Comparison of ENCODE assay signal across 2 cellular contexts in genomic region chr17:44347206-44348045, GRCh38. TPM values are rescaled to one million over a fixed set of nuclear protein-coding genes. Genes with fewer than 3 reads are reported as not detected.
"Had no signal": no experiment of that assay in that cellular context is flagged by ENCODE, and none has a peak within 500 bp of the region (broad histone marks: within the 10 kb centered on the region; RNA-seq: fewer than 3 reads in every experiment).

No MANE protein-coding gene starts in this region.

RNA-seq across cellular contexts. Expression of gene RUNDC3A, which starts 39.0 kb away (rescaled TPM):
- polyA plus RNA-seq: immature natural killer cell; naive thymus-derived CD8-positive, alpha-beta T cell had no signal

RNA-seq across cellular contexts. Expression of gene ITGA2B, which starts 42.0 kb away (rescaled TPM):
- polyA plus RNA-seq: naive thymus-derived CD8-positive, alpha-beta T cell had no signal
